18 cellular contexts compared by ENCODE assay signal in genomic region chr4:107950746-107951540, GRCh38.
"Had no signal": no experiment of that assay in that cellular context is flagged by ENCODE, and none has a peak within 500 bp of the region (broad histone marks: within the 10 kb centered on the region; RNA-seq: fewer than 3 reads in every experiment).

No MANE protein-coding gene starts in this region.

- DNase-seq: activated CD4-positive, alpha-beta T cell treated with anti-CD3 and anti-CD28 coated beads, Interleukin-2, amount 10 ng/mL, durations not matched to agents 24 days and 14 days; activated CD4-positive, CD25-positive, alpha-beta regulatory T cell; activated CD8-positive, alpha-beta memory T cell treated with anti-CD3 and anti-CD28 coated beads, Interleukin-2, amount 50 U/mL, for 4 hours; activated CD8-positive, alpha-beta T cell treated with anti-CD3 and anti-CD28 coated beads, Interleukin-2, amount 10 ng/mL, durations not matched to agents 7 days and 5 days; activated effector memory CD4-positive, alpha-beta T cell treated with anti-CD3 and anti-CD28 coated beads, Interleukin-2, amount 50 U/mL, for 16 hours; activated T-cell treated with anti-CD3 and anti-CD28 coated beads, Interleukin-2, amount 50 U/mL, for 48 hours; cerebellar nuclear complex; dermis blood vessel endothelial cell; endodermal cell; glutamatergic neuron; pancreas; stimulated activated CD4-positive, alpha-beta T cell treated with anti-CD3 and anti-CD28 coated beads, Interleukin-4, amount 100 ng/mL, for 24 hours; stimulated activated naive CD4-positive, alpha-beta T cell treated with Interleukin-2 at 50 U/mL for 16 hours; substantia nigra had no signal

- H3K27ac ChIP-seq: pancreas, tibial nerve, vagina had no signal

- H3K27me3 ChIP-seq: pancreas, tibial nerve, vagina had no signal

- H3K36me3 ChIP-seq: pancreas had no signal

- H3K9me3 ChIP-seq: pancreas, vagina had no signal

- H3K4me1 ChIP-seq: pancreas, tibial nerve, vagina had no signal

- H3K27ac Mint-ChIP-seq: activated CD4-positive, alpha-beta T cell treated with anti-CD3 and anti-CD28 coated beads, Interleukin-2, amount 10 ng/mL, durations not matched to agents 24 days and 14 days; activated CD8-positive, alpha-beta T cell treated with anti-CD3 and anti-CD28 coated beads, Interleukin-2, amount 10 ng/mL, durations not matched to agents 7 days and 5 days; activated naive CD8-positive, alpha-beta T cell; endodermal cell had no signal

- H3K4me3 ChIP-seq: pancreas, tibial nerve, vagina had no signal

- H3K4me3 Mint-ChIP-seq: activated CD4-positive, alpha-beta T cell treated with anti-CD3 and anti-CD28 coated beads, Interleukin-2, amount 10 ng/mL, durations not matched to agents 24 days and 14 days; activated CD8-positive, alpha-beta T cell treated with anti-CD3 and anti-CD28 coated beads, Interleukin-2, amount 10 ng/mL, durations not matched to agents 7 days and 5 days; activated naive CD8-positive, alpha-beta T cell; endodermal cell; neural crest cell had no signal

- H3K4me1 Mint-ChIP-seq: activated CD4-positive, alpha-beta T cell treated with anti-CD3 and anti-CD28 coated beads, Interleukin-2, amount 10 ng/mL, durations not matched to agents 24 days and 14 days; endodermal cell; neural crest cell had no signal

- H3K27me3 Mint-ChIP-seq: activated CD4-positive, alpha-beta T cell treated with anti-CD3 and anti-CD28 coated beads, Interleukin-2, amount 10 ng/mL, durations not matched to agents 24 days and 14 days; activated naive CD8-positive, alpha-beta T cell had no signal
